ENCODE assay signal across 11 cellular contexts in genomic region chr6:111486921-111487320, GRCh38. TPM values are rescaled to one million over a fixed set of nuclear protein-coding genes. Genes with fewer than 3 reads are reported as not detected.
DNase-seq lines count a peak whose midpoint lies in the region; ATAC-seq and TF ChIP-seq lines count a peak whose summit lies in the region.
"Had no signal": no experiment of that assay in that cellular context is flagged by ENCODE, and none has a peak within 500 bp of the region (broad histone marks: within the 10 kb centered on the region; RNA-seq: fewer than 3 reads in every experiment).

No MANE protein-coding gene starts in this region.

- peaks cover 8% of the 10 kb centered on the region for H3F3A ChIP-seq in neural cell (ENCODE audit: insufficient read depth, low read length, poor library complexity, severe bottlenecking)

- H3K9ac ChIP-seq in neural cell (ENCODE audit: low read length), result no peak overlapping the region

- peaks cover 42% of the 10 kb centered on the region for H3K4me1 Mint-ChIP-seq in CD4-positive, alpha-beta T cell (ENCODE audit: low read depth)
- H3K4me1 Mint-ChIP-seq in activated naive CD8-positive, alpha-beta T cell treated with anti-CD3 and anti-CD28 coated beads, Interleukin-2, amount 50 U/mL, for 24 hours, result peaks cover 39% of the 10 kb centered on the region

- no peaks in the 10 kb centered on the region for H3K27me3 ChIP-seq in CD4-positive, alpha-beta T cell (ENCODE audit: control insufficient read depth, insufficient read depth, low read length)
- H3K27me3 ChIP-seq in neural cell (ENCODE audit: insufficient read depth, low read depth, low read length) (no peaks in the 10 kb centered on the region), foreskin keratinocyte (no peaks in the 10 kb centered on the region)
- H3K27me3 ChIP-seq: thyroid gland had no signal

- H3K27me3 Mint-ChIP-seq in CD4-positive, alpha-beta T cell, result no peaks in the 10 kb centered on the region
- no peaks in the 10 kb centered on the region for H3K27me3 Mint-ChIP-seq in activated naive CD8-positive, alpha-beta T cell treated with anti-CD3 and anti-CD28 coated beads, Interleukin-2, amount 50 U/mL, for 24 hours

- H4K20me1 ChIP-seq in neural cell (ENCODE audit: insufficient read depth), result no peaks in the 10 kb centered on the region

- no peak overlapping the region for H3K27ac ChIP-seq in CD4-positive, alpha-beta T cell (ENCODE audit: low read depth, low read length)
- H3K27ac ChIP-seq in neural cell (ENCODE audit: low read length), result no peak overlapping the region
- H3K27ac ChIP-seq in foreskin keratinocyte, result no peak overlapping the region
- H3K27ac ChIP-seq: thyroid gland had no signal

- no peaks in the 10 kb centered on the region for H3K9me3 ChIP-seq in CD4-positive, alpha-beta T cell (ENCODE audit: control insufficient read depth, low read length)
- no peaks in the 10 kb centered on the region for H3K9me3 ChIP-seq in neural cell (ENCODE audit: low read length)
- H3K9me3 ChIP-seq: thyroid gland had no signal

- peak overlapping the region; percentile 43 for H3K4me3 Mint-ChIP-seq in CD4-positive, alpha-beta T cell
- peak overlapping the region; percentile 12 for H3K4me3 Mint-ChIP-seq in activated naive CD8-positive, alpha-beta T cell treated with anti-CD3 and anti-CD28 coated beads, Interleukin-2, amount 50 U/mL, for 24 hours

- POLR2A ChIA-PET in CD4-positive, alpha-beta T cell (lab: Charles Lee), result interaction anchor here (0.5 to 1.5 kb wide), 3 partner anchors 119 to 228 kb away, joined by 3 to 7 read pairs (median 3); partner anchors contain the start of gene TRAF3IP2

- no peak for TF ChIP-seq RAD21 in neural cell (conservative IDR thresholded peaks at IDR 0.05)

- H3K36me3 ChIP-seq in neural cell (ENCODE audit: insufficient read depth, low read length), result peaks cover 11% of the 10 kb centered on the region
- H3K36me3 ChIP-seq: thyroid gland had no signal

- TF ChIP-seq EP300 in neural cell (conservative IDR thresholded peaks at IDR 0.05; ENCODE audit: poor library complexity, severe bottlenecking), result no peak

- intact Hi-C loops in CD4-positive, alpha-beta T cell (cut with DNase I, micrococcal nuclease), result loop anchor here (5.0 to 10.0 kb wide), 5 partner anchors 80 to 672 kb away; partner anchors contain the start of genes AMD1 (in 1 of the 2), CDK19 (in 1 of the 2) and SLC16A10 (in 1 of the 2)

- peaks cover 71% of the 10 kb centered on the region for H3K79me2 ChIP-seq in neural cell (replicated peaks; ENCODE audit: insufficient read depth, low read length)

- peak overlapping the region; percentile 70 for H3K27ac Mint-ChIP-seq in CD4-positive, alpha-beta T cell
- H3K27ac Mint-ChIP-seq in activated naive CD8-positive, alpha-beta T cell treated with anti-CD3 and anti-CD28 coated beads, Interleukin-2, amount 50 U/mL, for 24 hours, result peak overlapping the region; percentile 79

- CTCF ChIA-PET in CD4-positive, alpha-beta T cell (lab: Charles Lee), result no interaction called here

- H3K4me3 ChIP-seq in Jurkat, Clone E6-1 (ENCODE audit: low read length), result no peak overlapping the region
- peak overlapping the region; percentile 20 for H3K4me3 ChIP-seq in neural cell (ENCODE audit: low read length)
- H3K4me3 ChIP-seq: thyroid gland had no signal

- TF ChIP-seq CTCF in CD4-positive, alpha-beta T cell (IDR thresholded peaks at IDR 0.05), result no peak
- TF ChIP-seq CTCF in neural cell (IDR thresholded peaks at IDR 0.05; ENCODE audit: poor library complexity, severe bottlenecking), result no peak
- no peak for TF ChIP-seq CTCF in foreskin keratinocyte (conservative IDR thresholded peaks at IDR 0.05)

- H3K9me2 ChIP-seq in neural cell (ENCODE audit: insufficient read depth, low read length), result no peaks in the 10 kb centered on the region

- H3K36me3 Mint-ChIP-seq in CD4-positive, alpha-beta T cell (ENCODE audit: low read depth), result peaks cover 24% of the 10 kb centered on the region
- H3K36me3 Mint-ChIP-seq in activated naive CD8-positive, alpha-beta T cell treated with anti-CD3 and anti-CD28 coated beads, Interleukin-2, amount 50 U/mL, for 24 hours (ENCODE audit: low read depth), result peaks cover 20% of the 10 kb centered on the region

- no peak overlapping the region for H3K4me2 ChIP-seq in neural cell (ENCODE audit: low read length)

- H3K4me1 ChIP-seq in foreskin keratinocyte, result peaks cover 7% of the 10 kb centered on the region

- ATAC-seq in CD4-positive, alpha-beta T cell (ENCODE audit: poor library complexity), result no peak
- ATAC-seq in activated naive CD8-positive, alpha-beta T cell treated with anti-CD3 and anti-CD28 coated beads, Interleukin-2, amount 50 U/mL, for 24 hours, result no peak
- ATAC-seq in foreskin keratinocyte, result no peak
- ATAC-seq in HG03520 (IDR thresholded peaks at IDR 0.05; ENCODE audit: unreplicated experiment), result no peak

- H3K9me3 Mint-ChIP-seq in CD4-positive, alpha-beta T cell, result no peaks in the 10 kb centered on the region
- no peaks in the 10 kb centered on the region for H3K9me3 Mint-ChIP-seq in activated naive CD8-positive, alpha-beta T cell treated with anti-CD3 and anti-CD28 coated beads, Interleukin-2, amount 50 U/mL, for 24 hours

- DNase-seq in CD4-positive, alpha-beta T cell, result no peak
- peak; percentile 73 for DNase-seq in Jurkat, Clone E6-1 (ENCODE audit: low read depth, low spot score)
- DNase-seq in activated naive CD8-positive, alpha-beta T cell treated with anti-CD3 and anti-CD28 coated beads, Interleukin-2, amount 50 U/mL, for 24 hours, result no peak
- DNase-seq in foreskin keratinocyte (no peak), NCI-H1694 (lab: John Stamatoyannopoulos, UW) (no peak), 8988T (no peak)
- DNase-seq: NCI-H1048, SW 1271, thyroid gland had no signal

- H2AFZ ChIP-seq in neural cell (ENCODE audit: low read depth, low read length), result no peak overlapping the region

TF ChIP-seq in neural cell, 6 proteins besides CTCF, POLR2A, EP300 and RAD21:
- TF ChIP-seq POLR2AphosphoS5 (IDR thresholded peaks at IDR 0.05) (no peak), MXI1 (conservative IDR thresholded peaks at IDR 0.05; ENCODE audit: poor library complexity, severe bottlenecking) (no peak), REST (IDR thresholded peaks at IDR 0.05; ENCODE audit: borderline replicate concordance) (no peak), EZH2 (IDR thresholded peaks at IDR 0.05; ENCODE audit: borderline replicate concordance, insufficient read depth, low read length, poor library complexity, severe bottlenecking) (no peak), TAF1 (IDR thresholded peaks at IDR 0.05; ENCODE audit: low read depth) (no peak), SMC3 (conservative IDR thresholded peaks at IDR 0.05; ENCODE audit: poor library complexity) (no peak)

RNA-seq across cellular contexts. Expression of gene REV3L, which starts 3.9 kb away (rescaled TPM):
- 10 to 100 TPM; 17.0 to 20.6 TPM for total RNA-seq in CD4-positive, alpha-beta T cell
- 7.8 TPM for polyA plus RNA-seq in Jurkat, Clone E6-1 (2012; ENCODE audit: insufficient read depth, insufficient read length)
- polyA plus RNA-seq in neural cell (50.2 and 60.2 TPM in 2 replicates), foreskin keratinocyte (2.6 and 3.3 TPM in 2 replicates)
- 106 and 143 TPM in 2 replicates for polyA minus RNA-seq in neural cell
- total RNA-seq in foreskin keratinocyte, result 10.6 and 14.1 TPM in 2 replicates
